25 cellular contexts compared by ENCODE assay signal in the genomic region with DNA sequence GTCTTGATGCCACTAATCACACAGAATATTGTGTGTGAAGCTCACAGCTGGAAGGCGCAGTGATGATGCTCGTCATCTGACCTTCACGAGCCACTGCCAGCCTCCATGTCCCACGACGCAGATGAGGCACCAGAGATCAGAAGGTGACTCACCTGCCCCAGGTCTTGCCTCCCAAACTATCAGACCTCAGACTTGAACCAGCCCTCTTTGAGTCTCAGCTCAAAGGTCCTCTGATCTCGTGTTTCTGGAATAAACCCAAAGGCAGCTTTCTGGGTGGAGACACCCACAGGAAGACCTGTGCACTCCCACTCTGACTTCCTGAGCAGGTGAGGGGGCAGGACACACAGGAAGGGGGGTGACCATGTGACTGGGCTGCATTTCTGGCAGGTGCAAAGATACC. TPM values are rescaled to one million over a fixed set of nuclear protein-coding genes. Genes with fewer than 3 reads are reported as not detected.
DNase-seq lines count a peak whose midpoint lies in the region; ATAC-seq and TF ChIP-seq lines count a peak whose summit lies in the region.
"Had no signal": no experiment of that assay in that cellular context is flagged by ENCODE, and none has a peak within 500 bp of the region (broad histone marks: within the 10 kb centered on the region; RNA-seq: fewer than 3 reads in every experiment).

No MANE protein-coding gene starts in this region.

- no peaks in the 10 kb centered on the region for H3K36me3 Mint-ChIP-seq in neural progenitor cell

- H3K27ac Mint-ChIP-seq in neural progenitor cell, result no peak overlapping the region
- H3K27ac Mint-ChIP-seq: nephron; T-helper 2 cell treated with Interferon-gamma antibody and Interleukin-4, amounts not matched to agents 5 μg/mL and 100 μg/mL, for 36 hours had no signal

- no peak overlapping the region for H3K27ac ChIP-seq in neural progenitor cell
- H3K27ac ChIP-seq in substantia nigra (ENCODE audit: low read depth, low read length, poor library complexity, severe bottlenecking), result no peak overlapping the region
- H3K27ac ChIP-seq: adrenal gland, brain microvascular endothelial cell, gastrocnemius medialis, hepatocyte, KMS-11, pancreas, thoracic aorta had no signal

- H3K4me1 Mint-ChIP-seq in neural progenitor cell, result peaks cover 7% of the 10 kb centered on the region

- no peaks in the 10 kb centered on the region for H3F3A ChIP-seq in neural progenitor cell (ENCODE audit: low read depth)

- H3K4me2 ChIP-seq in neural progenitor cell, result peak overlapping the region; percentile 58
- H3K4me2 ChIP-seq: hepatocyte, KMS-11 had no signal

- H3K79me2 ChIP-seq in neural progenitor cell (ENCODE audit: low read depth), result no peaks in the 10 kb centered on the region
- H3K79me2 ChIP-seq: hepatocyte had no signal

- no peak for TF ChIP-seq CTCF in neural progenitor cell (IDR thresholded peaks at IDR 0.05)

- no peaks in the 10 kb centered on the region for H4K20me1 ChIP-seq in neural progenitor cell (ENCODE audit: low read depth)

- no peaks in the 10 kb centered on the region for H3K9me3 Mint-ChIP-seq in neural progenitor cell
- H3K9me3 Mint-ChIP-seq: nephron; T-helper 2 cell treated with Interferon-gamma antibody and Interleukin-4, amounts not matched to agents 5 μg/mL and 100 μg/mL, for 36 hours had no signal

- peaks cover 30% of the 10 kb centered on the region for H3K27me3 ChIP-seq in neural progenitor cell
- H3K27me3 ChIP-seq: brain microvascular endothelial cell, pancreas had no signal

- peaks cover 19% of the 10 kb centered on the region for H3K27me3 Mint-ChIP-seq in neural progenitor cell (ENCODE audit: insufficient read depth, low read depth)

- no peak overlapping the region for H3K4me3 ChIP-seq in neural progenitor cell
- H3K4me3 ChIP-seq: adrenal gland, gastrocnemius medialis, hepatocyte, lung, pancreas, thoracic aorta had no signal

- no peak for ATAC-seq in HG03432 (IDR thresholded peaks at IDR 0.05; ENCODE audit: unreplicated experiment)
- no peak for ATAC-seq in GM21515 (IDR thresholded peaks at IDR 0.05; ENCODE audit: unreplicated experiment)
- ATAC-seq: gastrocnemius medialis had no signal

- H3K4me1 ChIP-seq in neural progenitor cell, result peaks cover 6% of the 10 kb centered on the region
- H3K4me1 ChIP-seq: adrenal gland, gastrocnemius medialis, pancreas had no signal

- no peak overlapping the region for H3K4me3 Mint-ChIP-seq in neural progenitor cell
- H3K4me3 Mint-ChIP-seq: nephron; T-helper 2 cell treated with Interferon-gamma antibody and Interleukin-4, amounts not matched to agents 5 μg/mL and 100 μg/mL, for 36 hours had no signal

- peak; percentile 3 for DNase-seq in activated CD8-positive, alpha-beta memory T cell treated with anti-CD3 and anti-CD28 coated beads, Interleukin-2, amount 50 U/mL, for 24 hours (ENCODE audit: extremely low read depth)
- DNase-seq in activated CD8-positive, alpha-beta memory T cell treated with anti-CD3 and anti-CD28 coated beads for 24 hours, result no peak
- DNase-seq in COR-L47 (lab: John Stamatoyannopoulos, UW) (peak; percentile 18), neural progenitor cell (ENCODE audit: low spot score) (no peak), substantia nigra (lab: John Stamatoyannopoulos, UW) (no peak)
- peak; percentile 6 to 11 for DNase-seq in activated CD4-positive, alpha-beta T cell treated with anti-CD3 and anti-CD28 coated beads, Interleukin-2, amount 50 U/mL, for 48 hours
- DNase-seq: adrenal gland, brain microvascular endothelial cell, DMS79 treated with DMSO at 0.1 percent for 48 hours, gastrocnemius medialis, GF-D8, NCI-H1436, NCI-H446 treated with DMSO at 0.1 percent for 48 hours, pancreas, Right ventricle myocardium superior, small intestine had no signal

- H3K9me3 ChIP-seq in neural progenitor cell (ENCODE audit: low read depth), result no peaks in the 10 kb centered on the region
- H3K9me3 ChIP-seq: adrenal gland, gastrocnemius medialis, pancreas, thoracic aorta had no signal

- H2AFZ ChIP-seq in neural progenitor cell (replicated peaks), result no peak overlapping the region
- H2AFZ ChIP-seq: hepatocyte had no signal

- no peaks in the 10 kb centered on the region for H3K36me3 ChIP-seq in neural progenitor cell
- H3K36me3 ChIP-seq: adrenal gland, brain microvascular endothelial cell, gastrocnemius medialis, pancreas, thoracic aorta had no signal

- no peak overlapping the region for H3K9ac ChIP-seq in neural progenitor cell
- H3K9ac ChIP-seq: KMS-11 had no signal

RNA-seq across cellular contexts. Expression of a gene that starts 19.6 kb away (rescaled TPM):
- total RNA-seq in neural progenitor cell (ENCODE audit: low replicate concordance), result 0.77 TPM in 1 of 2 replicates, not detected in the other
- total RNA-seq: mononuclear cell, Right ventricle myocardium superior, thoracic aorta had no signal

Comparison
In these comparisons a context has a peak if more than half of its experiments do, and no peak if none do; other contexts are left out.
1. DNase-seq: peak in activated CD8-positive, alpha-beta memory T cell treated with anti-CD3 and anti-CD28 coated beads, Interleukin-2, amount 50 U/mL, for 24 hours (single experiment), COR-L47 (single experiment) and activated CD4-positive, alpha-beta T cell treated with anti-CD3 and anti-CD28 coated beads, Interleukin-2, amount 50 U/mL, for 48 hours (2 of 2); none in activated CD8-positive, alpha-beta memory T cell treated with anti-CD3 and anti-CD28 coated beads for 24 hours (single experiment), neural progenitor cell (single experiment) and substantia nigra (0 of 49).